ENCODE assay signal across 18 cellular contexts in the genomic region with DNA sequence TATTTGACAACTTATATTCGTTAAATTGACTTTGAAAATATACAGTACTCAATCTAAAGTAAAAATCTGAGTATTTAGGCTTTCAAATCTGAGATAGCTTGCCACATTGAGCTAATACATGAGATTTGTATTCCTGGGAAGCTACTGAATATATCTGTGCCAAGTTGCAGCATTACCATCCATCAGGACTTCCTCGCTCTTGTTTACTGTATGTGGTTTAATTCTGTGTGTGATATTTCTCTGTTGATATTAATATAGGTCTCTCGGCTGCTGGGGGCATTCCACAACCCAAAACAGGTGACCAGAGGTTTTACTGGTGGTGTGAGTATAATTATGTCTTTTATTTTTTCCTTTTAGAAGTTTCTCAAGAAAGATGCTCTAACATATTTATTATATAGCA.
"Had no signal": no experiment of that assay in that cellular context is flagged by ENCODE, and none has a peak within 500 bp of the region (broad histone marks: within the 10 kb centered on the region; RNA-seq: fewer than 3 reads in every experiment).

No MANE protein-coding gene starts in this region.

- H3K27me3 Mint-ChIP-seq: activated CD4-positive, alpha-beta T cell treated with anti-CD3 and anti-CD28 coated beads, Interleukin-2, amount 10 ng/mL, durations not matched to agents 24 days and 14 days; naive B cell; type B pancreatic cell had no signal

- DNase-seq: activated CD4-positive, alpha-beta T cell treated with anti-CD3 and anti-CD28 coated beads, Interleukin-2, amount 10 ng/mL, durations not matched to agents 24 days and 14 days; activated CD4-positive, CD25-positive, alpha-beta regulatory T cell; activated CD8-positive, alpha-beta memory T cell treated with anti-CD3 and anti-CD28 coated beads, Interleukin-2, amount 50 U/mL, for 48 hours; immature natural killer cell; naive B cell; ovary; stimulated activated CD4-positive, alpha-beta T cell treated with anti-CD3 and anti-CD28 coated beads, Interleukin-15, amount 100 ng/mL, for 24 hours; stimulated activated CD4-positive, alpha-beta T cell treated with anti-CD3 and anti-CD28 coated beads, Interleukin-4, amount 100 ng/mL, for 1 hour; stimulated activated naive CD4-positive, alpha-beta T cell treated with Interleukin-2 at 50 U/mL for 16 hours; SW 1271 had no signal

- H3K27me3 ChIP-seq: esophagus muscularis mucosa, ovary, SJSA1 had no signal

- H3K9me3 ChIP-seq: esophagus muscularis mucosa, ovary, SJSA1 had no signal

- H3K4me3 ChIP-seq: esophagus muscularis mucosa, lung, neural progenitor cell, ovary, SJSA1, skin epidermis had no signal

- H3K36me3 Mint-ChIP-seq: naive B cell had no signal

- H2AFZ ChIP-seq: neural progenitor cell had no signal

- H3K36me3 ChIP-seq: neural progenitor cell, ovary had no signal

- H3K4me3 Mint-ChIP-seq: activated CD4-positive, alpha-beta T cell treated with anti-CD3 and anti-CD28 coated beads, Interleukin-2, amount 10 ng/mL, durations not matched to agents 24 days and 14 days; activated T-helper 1 cell treated with anti-CD3 and anti-CD28 coated beads, Interleukin-12 subunit alpha, Interleukin-12 subunit beta, Interleukin-2, Interleukin-4 antibody, amounts not matched to agents 30 ng/mL and 10 ng/mL and 1 ng/mL, durations not matched to agents 14 hours and 24 hours and 36 hours; immature natural killer cell; naive B cell; neural progenitor cell; T-helper 2 cell treated with Interferon-gamma antibody and Interleukin-4, amounts not matched to agents 5 μg/mL and 100 μg/mL, for 36 hours; type B pancreatic cell had no signal

- H3K4me1 ChIP-seq: neural progenitor cell had no signal

- H3K27ac Mint-ChIP-seq: activated CD4-positive, alpha-beta T cell treated with anti-CD3 and anti-CD28 coated beads, Interleukin-2, amount 10 ng/mL, durations not matched to agents 24 days and 14 days; activated T-helper 1 cell treated with anti-CD3 and anti-CD28 coated beads, Interleukin-12 subunit alpha, Interleukin-12 subunit beta, Interleukin-2, Interleukin-4 antibody, amounts not matched to agents 30 ng/mL and 10 ng/mL and 1 ng/mL, durations not matched to agents 14 hours and 24 hours and 36 hours; immature natural killer cell; neural progenitor cell; T-helper 2 cell treated with Interferon-gamma antibody and Interleukin-4, amounts not matched to agents 5 μg/mL and 100 μg/mL, for 36 hours; type B pancreatic cell had no signal

- H3K9me3 Mint-ChIP-seq: activated CD4-positive, alpha-beta T cell treated with anti-CD3 and anti-CD28 coated beads, Interleukin-2, amount 10 ng/mL, durations not matched to agents 24 days and 14 days; activated T-helper 1 cell treated with anti-CD3 and anti-CD28 coated beads, Interleukin-12 subunit alpha, Interleukin-12 subunit beta, Interleukin-2, Interleukin-4 antibody, amounts not matched to agents 30 ng/mL and 10 ng/mL and 1 ng/mL, durations not matched to agents 14 hours and 24 hours and 36 hours; immature natural killer cell; naive B cell; neural progenitor cell; T-helper 2 cell treated with Interferon-gamma antibody and Interleukin-4, amounts not matched to agents 5 μg/mL and 100 μg/mL, for 36 hours; type B pancreatic cell had no signal

- H3K27ac ChIP-seq: neural progenitor cell, ovary, SJSA1 had no signal

- H3K4me2 ChIP-seq: neural progenitor cell had no signal
